In genomic region chr13:32041429-32041828, GRCh38 we compare ENCODE assay signal across 13 cellular contexts. TPM values are rescaled to one million over a fixed set of nuclear protein-coding genes. Genes with fewer than 3 reads are reported as not detected.
DNase-seq lines count a peak whose midpoint lies in the region; ATAC-seq and TF ChIP-seq lines count a peak whose summit lies in the region.
"Had no signal": no experiment of that assay in that cellular context is flagged by ENCODE, and none has a peak within 500 bp of the region (broad histone marks: within the 10 kb centered on the region; RNA-seq: fewer than 3 reads in every experiment).

No MANE protein-coding gene starts in this region.

- no peak for DNase-seq in activated T-cell treated with anti-CD3 and anti-CD28 coated beads, Interleukin-2, amount 50 U/mL, for 72 hours
- no peak for DNase-seq in activated T-cell treated with anti-CD3 and anti-CD28 coated beads, Interleukin-2, amount 50 U/mL, for 4 hours
- DNase-seq in iPS-NIHi11 (ENCODE audit: low spot score) (no peak), mesendoderm (no peak), mucosa of descending colon (no peak)
- DNase-seq: activated CD4-positive, alpha-beta T cell treated with anti-CD3 and anti-CD28 coated beads, Interleukin-2, amount 50 U/mL, for 1 hour; DND-41; endodermal cell; Kasumi-1; SHP77 treated with DMSO at 0.1 percent for 48 hours had no signal

- H3K9me3 Mint-ChIP-seq in activated T-cell treated with anti-CD3 and anti-CD28 coated beads, Interleukin-2, amount 50 U/mL, for 72 hours: peaks cover 2 to 4% of the 10 kb centered on the region in 2 donors
- H3K9me3 Mint-ChIP-seq in activated T-cell treated with anti-CD3 and anti-CD28 coated beads, Interleukin-2, amount 50 U/mL, for 4 hours: no peaks in the 10 kb centered on the region
- H3K9me3 Mint-ChIP-seq: endodermal cell had no signal

- peak overlapping the region; percentile 20 for H3K27ac ChIP-seq in neutrophil
- H3K27ac ChIP-seq in mesendoderm (ENCODE audit: low read depth, low read length): no peak overlapping the region

- H3K9me3 ChIP-seq in neutrophil (no peaks in the 10 kb centered on the region), mucosa of descending colon (no peaks in the 10 kb centered on the region)

- no peak overlapping the region for H3K23ac ChIP-seq in mesendoderm (ENCODE audit: low read length)

- no peak overlapping the region for H2BK15ac ChIP-seq in mesendoderm (replicated peaks; ENCODE audit: low read depth)

- H4K5ac ChIP-seq in mesendoderm (ENCODE audit: low read length): no peak overlapping the region

- H3K4me3 Mint-ChIP-seq in activated T-cell treated with anti-CD3 and anti-CD28 coated beads, Interleukin-2, amount 50 U/mL, for 72 hours: peak overlapping the region in 1 of 2 donors; percentile 22
- H3K4me3 Mint-ChIP-seq in activated T-cell treated with anti-CD3 and anti-CD28 coated beads, Interleukin-2, amount 50 U/mL, for 4 hours: no peak overlapping the region
- H3K4me3 Mint-ChIP-seq: endodermal cell had no signal

- no peak overlapping the region for H3K4me2 ChIP-seq in mesendoderm (ENCODE audit: low read length)

- peaks cover 55% of the 10 kb centered on the region for H3K36me3 ChIP-seq in neutrophil
- no peaks in the 10 kb centered on the region for H3K36me3 ChIP-seq in mesendoderm (ENCODE audit: control insufficient read depth, insufficient read depth, low read length)
- no peaks in the 10 kb centered on the region for H3K36me3 ChIP-seq in mucosa of descending colon (ENCODE audit: low read depth)

- no peak overlapping the region for H2AK5ac ChIP-seq in mesendoderm (ENCODE audit: low read length)

- no CpG with 5 or more reads among the region's 5 CpGs for WGBS in mesendoderm (ENCODE audit: extremely low coverage, insufficient coverage, low lambda C conversion rate)

- H3K79me2 ChIP-seq in mesendoderm (ENCODE audit: control insufficient read depth, insufficient read depth, low read length): no peaks in the 10 kb centered on the region

- no peak overlapping the region for H3K27ac Mint-ChIP-seq in activated T-cell treated with anti-CD3 and anti-CD28 coated beads, Interleukin-2, amount 50 U/mL, for 72 hours
- H3K27ac Mint-ChIP-seq: endodermal cell had no signal

- intact Hi-C loops in mucosa of descending colon (cut with DNase I, micrococcal nuclease): no loop called here

- peaks cover 0 to 3% of the 10 kb centered on the region in 2 donors for H3K36me3 Mint-ChIP-seq in activated T-cell treated with anti-CD3 and anti-CD28 coated beads, Interleukin-2, amount 50 U/mL, for 72 hours (ENCODE audit: insufficient read depth in 2 of 2)
- H3K36me3 Mint-ChIP-seq in activated T-cell treated with anti-CD3 and anti-CD28 coated beads, Interleukin-2, amount 50 U/mL, for 4 hours (ENCODE audit: insufficient read depth): peaks cover 5% of the 10 kb centered on the region

- H3K56ac ChIP-seq in mesendoderm (ENCODE audit: low read length): no peak overlapping the region

- H3K4me3 ChIP-seq in neutrophil (ENCODE audit: low read depth in 1 of 2, low read length in 1 of 2): no peak overlapping the region
- H3K4me3 ChIP-seq in mesendoderm (ENCODE audit: low read length): no peak overlapping the region
- no peak overlapping the region for H3K4me3 ChIP-seq in mucosa of descending colon

- no peak overlapping the region for H2BK5ac ChIP-seq in mesendoderm (ENCODE audit: low read length)

- H3K18ac ChIP-seq in mesendoderm (ENCODE audit: low read length): no peak overlapping the region

- H4K8ac ChIP-seq in mesendoderm (ENCODE audit: low read depth, low read length): no peak overlapping the region

- no peak overlapping the region for H3K9ac ChIP-seq in mesendoderm (ENCODE audit: low read length)

- H3K27me3 ChIP-seq in neutrophil (no peaks in the 10 kb centered on the region), mesendoderm (ENCODE audit: insufficient read depth, low read length, poor library complexity) (no peaks in the 10 kb centered on the region)

- no peak overlapping the region for H2BK120ac ChIP-seq in mesendoderm (ENCODE audit: low read depth, low read length)

- H3K27me3 Mint-ChIP-seq in activated T-cell treated with anti-CD3 and anti-CD28 coated beads, Interleukin-2, amount 50 U/mL, for 72 hours (ENCODE audit: low read depth): no peaks in the 10 kb centered on the region
- no peaks in the 10 kb centered on the region for H3K27me3 Mint-ChIP-seq in activated T-cell treated with anti-CD3 and anti-CD28 coated beads, Interleukin-2, amount 50 U/mL, for 4 hours (ENCODE audit: low read depth)

- peak; percentile 56 to 76 for ATAC-seq in activated T-cell treated with anti-CD3 and anti-CD28 coated beads, Interleukin-2, amount 50 U/mL, for 72 hours (replicated peaks in 1 of 2)
- ATAC-seq in activated T-cell treated with anti-CD3 and anti-CD28 coated beads, Interleukin-2, amount 50 U/mL, for 4 hours: no peak
- ATAC-seq in GM21717 (IDR thresholded peaks at IDR 0.05; ENCODE audit: unreplicated experiment) (peak; percentile 75), HG03175 (IDR thresholded peaks at IDR 0.05; ENCODE audit: unreplicated experiment) (peak; percentile 59), mucosa of descending colon (no peak)

- peaks cover 38 to 50% of the 10 kb centered on the region in 2 experiments for H3K4me1 ChIP-seq in neutrophil (ENCODE audit: control insufficient read depth in 1 of 2, insufficient read depth in 1 of 2, low read depth in 1 of 2, low read length in 1 of 2)
- H3K4me1 ChIP-seq in mesendoderm (ENCODE audit: control insufficient read depth, low read depth, low read length): no peaks in the 10 kb centered on the region
- no peaks in the 10 kb centered on the region for H3K4me1 ChIP-seq in mucosa of descending colon (ENCODE audit: low read depth)

- H3K4ac ChIP-seq in mesendoderm (ENCODE audit: low read depth, low read length): no peak overlapping the region

- H3K79me1 ChIP-seq in mesendoderm (ENCODE audit: low read length): no peaks in the 10 kb centered on the region

- peaks cover 74% of the 10 kb centered on the region for H3K4me1 Mint-ChIP-seq in activated T-cell treated with anti-CD3 and anti-CD28 coated beads, Interleukin-2, amount 50 U/mL, for 72 hours (ENCODE audit: low read depth)
- H3K4me1 Mint-ChIP-seq in activated T-cell treated with anti-CD3 and anti-CD28 coated beads, Interleukin-2, amount 50 U/mL, for 4 hours (ENCODE audit: low read depth): peaks cover 33% of the 10 kb centered on the region

- no peak for TF ChIP-seq CTCF in neutrophil (IDR thresholded peaks at IDR 0.05)
- no peak for TF ChIP-seq CTCF in mucosa of descending colon (IDR thresholded peaks at IDR 0.05)

RNA-seq across cellular contexts. Expression of gene FRY, which starts 9.9 kb away (rescaled TPM):
- total RNA-seq in activated T-cell treated with anti-CD3 and anti-CD28 coated beads, Interleukin-2, amount 50 U/mL, for 72 hours: 1 to 10 TPM; 6.5 to 7.6 TPM
- 1 to 10 TPM in 1 of 3 donors, under 1 TPM in 2; 0.74 to 1.0 (median 0.87) TPM for total RNA-seq in activated T-cell treated with anti-CD3 and anti-CD28 coated beads, Interleukin-2, amount 50 U/mL, for 4 hours
- polyA plus RNA-seq in mesendoderm (2013, experiment 1 of 2): 0.73 TPM
- polyA plus RNA-seq in mesendoderm (2013, experiment 2 of 2): 0.57 TPM
- total RNA-seq in mucosa of descending colon: 10 to 100 TPM in 2 of 3 donors, 1 to 10 TPM in 1; 9.2 to 38.5 (median 10.5) TPM

Comparison
In these comparisons a context has a peak if more than half of its experiments do, and no peak if none do; other contexts are left out.
1. ATAC-seq: peak in activated T-cell treated with anti-CD3 and anti-CD28 coated beads, Interleukin-2, amount 50 U/mL, for 72 hours (2 of 2), GM21717 (single experiment) and HG03175 (single experiment); none in activated T-cell treated with anti-CD3 and anti-CD28 coated beads, Interleukin-2, amount 50 U/mL, for 4 hours (0 of 2) and mucosa of descending colon (single experiment).